In the genomic region with DNA sequence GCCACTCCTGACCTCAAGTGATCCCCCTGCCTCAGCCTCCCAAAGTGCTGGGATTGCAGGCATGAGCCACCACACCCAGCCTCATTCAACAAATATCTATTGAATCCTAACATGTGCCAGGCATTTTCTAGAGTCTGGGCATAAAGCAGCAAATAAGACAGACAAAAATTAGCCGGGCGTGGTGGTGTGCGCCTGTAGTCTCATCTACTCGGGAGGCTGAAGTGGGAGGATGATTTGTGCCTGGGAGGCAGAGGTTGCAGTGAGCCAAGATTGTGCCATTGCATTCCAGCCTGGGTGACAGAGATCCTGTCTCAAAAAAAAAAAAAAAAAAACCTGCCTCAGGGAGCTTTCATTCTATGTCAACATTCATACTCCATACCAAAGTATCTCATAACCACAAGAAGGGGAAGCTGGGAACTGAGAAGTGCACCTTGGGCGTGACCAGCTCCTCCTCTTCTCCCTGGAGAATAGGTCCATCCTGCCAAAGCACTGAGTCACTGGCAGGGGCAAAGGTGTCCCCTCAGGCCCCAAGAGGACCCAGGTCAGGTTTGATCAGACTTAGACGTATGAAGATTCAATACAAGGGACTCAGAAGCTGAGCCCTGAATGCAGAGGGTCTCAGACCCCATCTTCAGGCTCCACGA, we compare ENCODE assay signal across 13 cellular contexts. TPM values are rescaled to one million over a fixed set of nuclear protein-coding genes. Genes with fewer than 3 reads are reported as not detected.
DNase-seq lines count a peak whose midpoint lies in the region; ATAC-seq, FAIRE-seq and TF ChIP-seq lines count a peak whose summit lies in the region.
"Had no signal": no experiment of that assay in that cellular context is flagged by ENCODE, and none has a peak within 500 bp of the region (broad histone marks: within the 10 kb centered on the region; RNA-seq: fewer than 3 reads in every experiment).

No MANE protein-coding gene starts in this region.

- peak; percentile 28 to 64 for DNase-seq in A549 (ENCODE audit: low read depth in 1 of 2, low spot score in 1 of 2)
- peak; percentile 58 for DNase-seq in ELR (ENCODE audit: low read depth)
- no peak for DNase-seq in T-cell
- DNase-seq in kidney tubule cell (ENCODE audit: low spot score), result peak; percentile 75
- DNase-seq in GM19239 (ENCODE audit: insufficient read length, low spot score), result no peak
- no peak for DNase-seq in NCI-H146 treated with DMSO at 0.1 percent for 48 hours (lab: John Stamatoyannopoulos, UW; ENCODE audit: unreplicated experiment)
- DNase-seq: C1 segment of cervical spinal cord, kidney had no signal

- H3K9me3 ChIP-seq in A549, result no peaks in the 10 kb centered on the region

- no peak for TF ChIP-seq POLR2A in A549 (IDR thresholded peaks at IDR 0.05; ENCODE audit: low read length)

- CTCF ChIA-PET in A549 (lab: Yijun Ruan, JAX) (interaction anchor here (1.4 to 18.2 kb wide), 9 partner anchors 10 to 359 kb away, joined by 4 to 530 read pairs (median 38); partner anchors contain the start of gene PIK3C2B), T-cell (lab: Charles Lee) (interaction anchor here (0.5 to 7.0 kb wide), 13 partner anchors 16 to 551 kb away, joined by 3 to 67 read pairs (median 6); no protein-coding TSS in a partner anchor)

- POLR2A ChIA-PET in A549 (lab: Yijun Ruan, JAX) (interaction anchor here (0.6 to 1.3 kb wide), 2 partner anchors 9 to 31 kb away, joined by 3 to 4 read pairs; no protein-coding TSS in a partner anchor), T-cell (lab: Charles Lee) (interaction anchor here in 1 of 2 donors (0.6 kb wide), 1 partner anchor 46 kb away, joined by 5 read pairs; the partner anchor contains the start of gene PIK3C2B)

- no peaks in the 10 kb centered on the region for H3K9me3 Mint-ChIP-seq in T-cell
- H3K9me3 Mint-ChIP-seq: brain had no signal

- H3K36me3 Mint-ChIP-seq in T-cell, result peaks cover 39% of the 10 kb centered on the region

- no peak for TF ChIP-seq RAD21 in A549 (conservative IDR thresholded peaks at IDR 0.05 in 1 of 2, IDR thresholded peaks at IDR 0.05 in 1 of 2)

- no peak overlapping the region for H3K4me3 ChIP-seq in A549
- H3K4me3 ChIP-seq: SK-N-MC had no signal

- H3K4me2 ChIP-seq in A549, result no peak overlapping the region

- FAIRE-seq in A549 (lab: Jason Lieb, UNC) (no peak), GM19239 (lab: Jason Lieb, UNC) (no peak)
- FAIRE-seq: GM12891, kidney had no signal

- no peak for TF ChIP-seq EP300 in A549 (IDR thresholded peaks at IDR 0.05)

- ATAC-seq in A549, result no peak; a peak in 1 of 6 replicates
- ATAC-seq in T-cell (replicated peaks in 1 of 4), result no peak
- ATAC-seq in GM19397 (IDR thresholded peaks at IDR 0.05; ENCODE audit: unreplicated experiment), result no peak
- no peak for ATAC-seq in GM19328 (IDR thresholded peaks at IDR 0.05; ENCODE audit: unreplicated experiment)

- H3K27me3 Mint-ChIP-seq in T-cell, result no peaks in the 10 kb centered on the region
- H3K27me3 Mint-ChIP-seq: brain had no signal

- peak overlapping the region in 1 of 2 experiments; percentile 67; a peak in 3 of 6 replicates for H3K27ac ChIP-seq in A549
- H3K27ac ChIP-seq: SK-N-MC had no signal

- peaks cover 44% of the 10 kb centered on the region for H3K4me1 ChIP-seq in A549

- H3K4me1 Mint-ChIP-seq in T-cell, result peaks cover 26 to 53% (median 36%) of the 10 kb centered on the region in 3 donors

- 59% methylated on average over 7 of the region's 7 CpGs for WGBS in A549 (ENCODE audit: missing lambda C conversion rate)

- peak overlapping the region; percentile 34 to 50 for H3K27ac Mint-ChIP-seq in T-cell

- TF ChIP-seq CTCF in A549 (IDR thresholded peaks at IDR 0.05), result no peak

- H3K4me3 Mint-ChIP-seq in T-cell, result no peak overlapping the region
- H3K4me3 Mint-ChIP-seq: brain had no signal

TF ChIP-seq in A549, 52 proteins besides CTCF, POLR2A, EP300 and RAD21:
- TF ChIP-seq, protein P1, sequence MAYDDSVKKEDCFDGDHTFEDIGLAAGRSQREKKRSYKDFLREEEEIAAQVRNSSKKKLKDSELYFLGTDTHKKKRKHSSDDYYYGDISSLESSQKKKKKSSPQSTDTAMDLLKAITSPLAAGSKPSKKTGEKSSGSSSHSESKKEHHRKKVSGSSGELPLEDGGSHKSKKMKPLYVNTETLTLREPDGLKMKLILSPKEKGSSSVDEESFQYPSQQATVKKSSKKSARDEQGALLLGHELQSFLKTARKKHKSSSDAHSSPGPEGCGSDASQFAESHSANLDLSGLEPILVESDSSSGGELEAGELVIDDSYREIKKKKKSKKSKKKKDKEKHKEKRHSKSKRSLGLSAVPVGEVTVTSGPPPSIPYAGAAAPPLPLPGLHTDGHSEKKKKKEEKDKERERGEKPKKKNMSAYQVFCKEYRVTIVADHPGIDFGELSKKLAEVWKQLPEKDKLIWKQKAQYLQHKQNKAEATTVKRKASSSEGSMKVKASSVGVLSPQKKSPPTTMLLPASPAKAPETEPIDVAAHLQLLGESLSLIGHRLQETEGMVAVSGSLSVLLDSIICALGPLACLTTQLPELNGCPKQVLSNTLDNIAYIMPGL (CRISPR knock-in tag; IDR thresholded peaks at IDR 0.05; ENCODE audit: borderline replicate concordance), result no peak
- TF ChIP-seq JUN (IDR thresholded peaks at IDR 0.05), result no peak
- no peak for TF ChIP-seq RCOR1 (IDR thresholded peaks at IDR 0.05; ENCODE audit: low read depth, low read length)
- TF ChIP-seq RFX5 (IDR thresholded peaks at IDR 0.05), result no peak
- TF ChIP-seq, protein P2, sequence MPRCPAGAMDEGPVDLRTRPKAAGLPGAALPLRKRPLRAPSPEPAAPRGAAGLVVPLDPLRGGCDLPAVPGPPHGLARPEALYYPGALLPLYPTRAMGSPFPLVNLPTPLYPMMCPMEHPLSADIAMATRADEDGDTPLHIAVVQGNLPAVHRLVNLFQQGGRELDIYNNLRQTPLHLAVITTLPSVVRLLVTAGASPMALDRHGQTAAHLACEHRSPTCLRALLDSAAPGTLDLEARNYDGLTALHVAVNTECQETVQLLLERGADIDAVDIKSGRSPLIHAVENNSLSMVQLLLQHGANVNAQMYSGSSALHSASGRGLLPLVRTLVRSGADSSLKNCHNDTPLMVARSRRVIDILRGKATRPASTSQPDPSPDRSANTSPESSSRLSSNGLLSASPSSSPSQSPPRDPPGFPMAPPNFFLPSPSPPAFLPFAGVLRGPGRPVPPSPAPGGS (IDR thresholded peaks at IDR 0.05), result no peak
- TF ChIP-seq ZNF302 (CRISPR knock-in tag; IDR thresholded peaks at IDR 0.05), result no peak
- TF ChIP-seq, protein P3, sequence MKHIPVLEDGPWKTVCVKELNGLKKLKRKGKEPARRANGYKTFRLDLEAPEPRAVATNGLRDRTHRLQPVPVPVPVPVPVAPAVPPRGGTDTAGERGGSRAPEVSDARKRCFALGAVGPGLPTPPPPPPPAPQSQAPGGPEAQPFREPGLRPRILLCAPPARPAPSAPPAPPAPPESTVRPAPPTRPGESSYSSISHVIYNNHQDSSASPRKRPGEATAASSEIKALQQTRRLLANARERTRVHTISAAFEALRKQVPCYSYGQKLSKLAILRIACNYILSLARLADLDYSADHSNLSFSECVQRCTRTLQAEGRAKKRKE (CRISPR knock-in tag; IDR thresholded peaks at IDR 0.05; ENCODE audit: low read depth), result no peak
- TF ChIP-seq MYC (IDR thresholded peaks at IDR 0.05; ENCODE audit: borderline replicate concordance, low read length), result no peak
- no peak for TF ChIP-seq CHD2 (IDR thresholded peaks at IDR 0.05; ENCODE audit: low read length, partially characterized antibody)
- TF ChIP-seq ESRRA (IDR thresholded peaks at IDR 0.05; ENCODE audit: borderline replicate concordance, low read length), result no peak
- TF ChIP-seq CBX2 (IDR thresholded peaks at IDR 0.05; ENCODE audit: borderline replicate concordance, low read depth), result no peak
- no peak for TF ChIP-seq HOXA7 (CRISPR knock-in tag; IDR thresholded peaks at IDR 0.05)
- TF ChIP-seq RARB (CRISPR knock-in tag; IDR thresholded peaks at IDR 0.05), result no peak
- no peak for TF ChIP-seq ZC3H11A (IDR thresholded peaks at IDR 0.05)
- no peak for TF ChIP-seq TP53 (CRISPR knock-in tag; IDR thresholded peaks at IDR 0.05)
- TF ChIP-seq TFCP2L1 (CRISPR knock-in tag; IDR thresholded peaks at IDR 0.05), result no peak

RNA-seq across cellular contexts. Expression of gene PPP1R15B, which starts 36.8 kb away (rescaled TPM):
- 49.1 and 51.9 TPM in 2 replicates for polyA plus RNA-seq in A549 (2011; rRNA removed)
- 18.5 and 22.6 TPM in 2 replicates for polyA plus RNA-seq in A549 (2012; cell fraction: cytosol; rRNA removed)
- 17.7 and 22.8 TPM in 2 replicates for polyA plus RNA-seq in A549 (2012; cell fraction: nucleus; rRNA removed)
- polyA plus RNA-seq in A549 (2017; fragmentation: RNase III; extraction: RNeasy Plus Mini Kit Qiagen cat#74134 plus additional on column Dnase treatment), result 26.9 to 27.8 TPM (median 27.2 TPM) in 3 replicates
- polyA minus RNA-seq in A549 (2011; rRNA and poly(A)+ RNA removed), result 52.6 and 57.4 TPM in 2 replicates
- total RNA-seq in T-cell, result 100 to 1,000 TPM in 2 of 5 donors, 10 to 100 TPM in 3; 67.9 to 151 (median 70.6) TPM

RNA-seq across cellular contexts. Expression of gene PIK3C2B, which starts 46.2 kb away (rescaled TPM):
- polyA plus RNA-seq in A549 (2011; rRNA removed) (9.2 and 13.0 TPM in 2 replicates), A549 (2017; fragmentation: RNase III; extraction: RNeasy Plus Mini Kit Qiagen cat#74134 plus additional on column Dnase treatment) (9.0 to 9.7 TPM (median 9.4 TPM) in 3 replicates)
- 10.0 and 12.9 TPM in 2 replicates for polyA plus RNA-seq in A549 (2012; cell fraction: cytosol; rRNA removed)
- polyA plus RNA-seq in A549 (2012; cell fraction: nucleus; rRNA removed), result 23.4 and 28.2 TPM in 2 replicates
- 25.3 and 29.0 TPM in 2 replicates for polyA minus RNA-seq in A549 (2011; rRNA and poly(A)+ RNA removed)
- total RNA-seq in T-cell, result 10 to 100 TPM; 33.4 to 44.1 (median 36.0) TPM

Comparison
In these comparisons a context has a peak if more than half of its experiments do, and no peak if none do; other contexts are left out.
1. DNase-seq: peak in A549 (2 of 2), ELR (single experiment) and kidney tubule cell (single experiment); none in T-cell (0 of 34), GM19239 (single experiment) and NCI-H146 treated with DMSO at 0.1 percent for 48 hours (single experiment).